33 cellular contexts compared by ENCODE assay signal in genomic region chr4:121908346-121908745, GRCh38. TPM values are rescaled to one million over a fixed set of nuclear protein-coding genes. Genes with fewer than 3 reads are reported as not detected.
"Had no signal": no experiment of that assay in that cellular context is flagged by ENCODE, and none has a peak within 500 bp of the region (broad histone marks: within the 10 kb centered on the region; RNA-seq: fewer than 3 reads in every experiment).

No MANE protein-coding gene starts in this region.

- ATAC-seq: activated naive CD4-positive, alpha-beta T cell treated with anti-CD3 and anti-CD28 coated beads, Interleukin-2, amount 50 U/mL, for 72 hours; activated naive CD8-positive, alpha-beta T cell treated with anti-CD3 and anti-CD28 coated beads, Interleukin-2, amount 50 U/mL, for 24 hours; activated T-cell treated with anti-CD3 and anti-CD28 coated beads, Interleukin-2, amount 50 U/mL, for 4 hours; activated T-cell treated with anti-CD3 and anti-CD28 coated beads, Interleukin-2, amount 50 U/mL, for 72 hours; activated T-helper 17 cell treated with anti-CD3 and anti-CD28 coated beads, Interleukin-2, amount 50 U/mL, for 72 hours; body of pancreas had no signal

- H3K27me3 ChIP-seq: adrenal gland, ascending aorta, body of pancreas, brain microvascular endothelial cell, breast epithelium, cardiac muscle cell had no signal

- H3K9me3 ChIP-seq: adrenal gland, ascending aorta, body of pancreas, breast epithelium had no signal

- H3K4me3 ChIP-seq: adrenal gland, ascending aorta, body of pancreas, breast epithelium, cardiac muscle cell had no signal

- H3K27ac ChIP-seq: adrenal gland, ascending aorta, body of pancreas, brain microvascular endothelial cell, breast epithelium, cardiac muscle cell had no signal

- FAIRE-seq: astrocyte, bronchial epithelial cell had no signal

- H3K4me1 ChIP-seq: adrenal gland, ascending aorta, body of pancreas, breast epithelium had no signal

- DNase-seq: activated effector memory CD4-positive, alpha-beta T cell treated with anti-CD3 and anti-CD28 coated beads, Interleukin-2, amount 50 U/mL, for 16 hours; activated effector memory CD4-positive, alpha-beta T cell treated with Interleukin-2 at 50 U/mL for 16 hours; activated gamma-delta T cell; activated gamma-delta T cell treated with Interleukin-2 at 50 U/mL for 16 hours; activated naive CD4-positive, alpha-beta T cell; activated naive CD4-positive, alpha-beta T cell treated with anti-CD3 and anti-CD28 coated beads for 36 hours; activated naive CD4-positive, alpha-beta T cell treated with anti-CD3 and anti-CD28 coated beads, Interleukin-2, amount 10 ng/mL, durations not matched to agents 7 days and 5 days; activated naive CD4-positive, alpha-beta T cell treated with anti-CD3 and anti-CD28 coated beads, Interleukin-2, amount 50 U/mL, for 16 hours; activated naive CD4-positive, alpha-beta T cell treated with Interleukin-2 at 50 U/mL for 16 hours; activated naive CD8-positive, alpha-beta T cell treated with anti-CD3 and anti-CD28 coated beads for 36 hours; activated naive CD8-positive, alpha-beta T cell treated with anti-CD3 and anti-CD28 coated beads, Interleukin-2, amount 10 ng/mL, durations not matched to agents 7 days and 5 days; activated naive CD8-positive, alpha-beta T cell treated with anti-CD3 and anti-CD28 coated beads, Interleukin-2, amount 50 U/mL, for 24 hours; activated T-cell treated with anti-CD3 and anti-CD28 coated beads, Interleukin-2, amount 50 U/mL, for 24 hours; activated T-cell treated with anti-CD3 and anti-CD28 coated beads, Interleukin-2, amount 50 U/mL, for 4 hours; activated T-cell treated with anti-CD3 and anti-CD28 coated beads, Interleukin-2, amount 50 U/mL, for 48 hours; activated T-cell treated with anti-CD3 and anti-CD28 coated beads, Interleukin-2, amount 50 U/mL, for 72 hours; adrenal gland; amniotic stem cell; amygdala; anterior cingulate cortex; aorta; body of pancreas; brain microvascular endothelial cell; caudate nucleus; central memory CD4-positive, alpha-beta T cell; cerebellar nuclear complex had no signal

- H3K36me3 ChIP-seq: adrenal gland, ascending aorta, brain microvascular endothelial cell, breast epithelium had no signal

RNA-seq across cellular contexts. Expression of gene TRPC3, which starts 43.5 kb away (rescaled TPM):
- polyA plus RNA-seq: aorta had no signal
